23 cellular contexts compared by ENCODE assay signal in the genomic region with DNA sequence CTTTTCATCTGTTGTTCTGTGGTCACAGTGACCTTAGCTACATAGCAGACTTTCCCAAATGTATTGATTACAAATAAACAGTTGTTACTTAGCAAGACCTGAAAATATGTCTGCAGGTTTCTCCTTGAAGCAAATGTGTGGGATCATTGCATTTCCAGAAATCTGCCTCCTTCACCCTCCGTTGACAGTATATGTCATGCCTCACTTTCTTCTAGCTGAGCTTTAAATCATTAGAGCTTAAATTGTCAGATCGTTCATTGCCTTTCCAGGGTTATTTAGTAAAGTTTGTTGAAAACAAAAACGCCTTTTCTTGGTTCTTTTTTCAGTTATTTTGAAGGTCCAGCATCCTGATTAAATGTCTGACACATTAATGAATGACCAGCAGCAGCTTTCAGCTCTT. TPM values are rescaled to one million over a fixed set of nuclear protein-coding genes. Genes with fewer than 3 reads are reported as not detected.
DNase-seq lines count a peak whose midpoint lies in the region; ATAC-seq and TF ChIP-seq lines count a peak whose summit lies in the region.
"Had no signal": no experiment of that assay in that cellular context is flagged by ENCODE, and none has a peak within 500 bp of the region (broad histone marks: within the 10 kb centered on the region; RNA-seq: fewer than 3 reads in every experiment).

No MANE protein-coding gene starts in this region.

- H3K27me3 Mint-ChIP-seq in activated CD8-positive, alpha-beta memory T cell treated with anti-CD3 and anti-CD28 coated beads, Interleukin-2, amount 10 ng/mL, durations not matched to agents 7 days and 5 days = no peaks in the 10 kb centered on the region
- no peaks in the 10 kb centered on the region for H3K27me3 Mint-ChIP-seq in activated CD8-positive, alpha-beta T cell treated with anti-CD3 and anti-CD28 coated beads for 36 hours

- H3K4me3 Mint-ChIP-seq in activated CD8-positive, alpha-beta memory T cell treated with anti-CD3 and anti-CD28 coated beads, Interleukin-2, amount 10 ng/mL, durations not matched to agents 7 days and 5 days = no peak overlapping the region
- H3K4me3 Mint-ChIP-seq in activated CD8-positive, alpha-beta T cell treated with anti-CD3 and anti-CD28 coated beads for 36 hours = no peak overlapping the region
- H3K4me3 Mint-ChIP-seq: activated T-helper 1 cell treated with anti-CD3 and anti-CD28 coated beads, Interleukin-12 subunit alpha, Interleukin-12 subunit beta, Interleukin-2, Interleukin-4 antibody, amounts not matched to agents 30 ng/mL and 10 ng/mL and 1 ng/mL, durations not matched to agents 14 hours and 24 hours and 36 hours had no signal

- no peak overlapping the region for H3K4me3 ChIP-seq in HL-60 (replicated peaks; ENCODE audit: insufficient read depth, low read length)
- no peak overlapping the region for H3K4me3 ChIP-seq in neutrophil (ENCODE audit: low read depth in 1 of 2, low read length in 1 of 2)
- no peak overlapping the region for H3K4me3 ChIP-seq in brain microvascular endothelial cell (ENCODE audit: low read depth, low read length)
- H3K4me3 ChIP-seq: gastrocnemius medialis, GM12878, prostate gland, vagina had no signal

- H3K9me3 Mint-ChIP-seq in activated CD8-positive, alpha-beta memory T cell treated with anti-CD3 and anti-CD28 coated beads, Interleukin-2, amount 10 ng/mL, durations not matched to agents 7 days and 5 days (ENCODE audit: low read depth) = no peaks in the 10 kb centered on the region
- H3K9me3 Mint-ChIP-seq in activated CD8-positive, alpha-beta T cell treated with anti-CD3 and anti-CD28 coated beads for 36 hours = no peaks in the 10 kb centered on the region
- H3K9me3 Mint-ChIP-seq: activated T-helper 1 cell treated with anti-CD3 and anti-CD28 coated beads, Interleukin-12 subunit alpha, Interleukin-12 subunit beta, Interleukin-2, Interleukin-4 antibody, amounts not matched to agents 30 ng/mL and 10 ng/mL and 1 ng/mL, durations not matched to agents 14 hours and 24 hours and 36 hours had no signal

- peaks cover 28% of the 10 kb centered on the region for H3K4me1 Mint-ChIP-seq in activated CD8-positive, alpha-beta memory T cell treated with anti-CD3 and anti-CD28 coated beads, Interleukin-2, amount 10 ng/mL, durations not matched to agents 7 days and 5 days
- peaks cover 28% of the 10 kb centered on the region for H3K4me1 Mint-ChIP-seq in activated CD8-positive, alpha-beta T cell treated with anti-CD3 and anti-CD28 coated beads for 36 hours (ENCODE audit: low read depth)

- H3K36me3 Mint-ChIP-seq in activated CD8-positive, alpha-beta memory T cell treated with anti-CD3 and anti-CD28 coated beads, Interleukin-2, amount 10 ng/mL, durations not matched to agents 7 days and 5 days = peaks cover 33% of the 10 kb centered on the region
- peaks cover 55% of the 10 kb centered on the region for H3K36me3 Mint-ChIP-seq in activated CD8-positive, alpha-beta T cell treated with anti-CD3 and anti-CD28 coated beads for 36 hours (ENCODE audit: low read depth)

- CTCF ChIA-PET in activated CD8-positive, alpha-beta memory T cell treated with anti-CD3 and anti-CD28 coated beads, Interleukin-2, amount 10 ng/mL, durations not matched to agents 7 days and 5 days (lab: Charles Lee) = interaction anchor here (1.9 kb wide), 1 partner anchor 27 kb away, joined by 5 read pairs; no protein-coding TSS in a partner anchor
- CTCF ChIA-PET in activated CD8-positive, alpha-beta T cell treated with anti-CD3 and anti-CD28 coated beads for 36 hours (lab: Charles Lee) = interaction anchor here (0.7 to 4.9 kb wide), 2 partner anchors 27 to 33 kb away, joined by 5 to 25 read pairs; no protein-coding TSS in a partner anchor

- TF ChIP-seq CTCF in HL-60 (IDR thresholded peaks at IDR 0.05; ENCODE audit: insufficient read depth, low read length) (no peak), neutrophil (IDR thresholded peaks at IDR 0.05) (no peak), foreskin keratinocyte (conservative IDR thresholded peaks at IDR 0.05) (no peak), brain microvascular endothelial cell (IDR thresholded peaks at IDR 0.05; ENCODE audit: low read depth, low read length, missing control alignments) (no peak)
- no peak for TF ChIP-seq CTCF in activated CD8-positive, alpha-beta T cell treated with anti-CD3 and anti-CD28 coated beads for 36 hours (IDR thresholded peaks at IDR 0.05)

- H3K9me3 ChIP-seq in neutrophil = no peaks in the 10 kb centered on the region
- H3K9me3 ChIP-seq: gastrocnemius medialis, prostate gland, vagina had no signal

- H3K27ac ChIP-seq in HL-60 (replicated peaks) = peak overlapping the region; percentile 79
- peak overlapping the region; percentile 98 for H3K27ac ChIP-seq in neutrophil
- H3K27ac ChIP-seq in foreskin keratinocyte = no peak overlapping the region
- no peak overlapping the region for H3K27ac ChIP-seq in brain microvascular endothelial cell
- H3K27ac ChIP-seq: prostate gland, vagina had no signal

- no peak for DNase-seq in activated CD8-positive, alpha-beta memory T cell treated with anti-CD3 and anti-CD28 coated beads, Interleukin-2, amount 10 ng/mL, durations not matched to agents 7 days and 5 days
- DNase-seq in activated CD8-positive, alpha-beta memory T cell treated with anti-CD3 and anti-CD28 coated beads for 24 hours = no peak
- no peak for DNase-seq in HL-60 (ENCODE audit: low read depth in 1 of 2, low spot score in 1 of 2)
- no peak for DNase-seq in activated CD8-positive, alpha-beta T cell treated with anti-CD3 and anti-CD28 coated beads for 36 hours
- DNase-seq in foreskin keratinocyte = no peak
- no peak for DNase-seq in NCI-H2196 treated with DMSO at 0.1 percent for 48 hours (lab: John Stamatoyannopoulos, UW; ENCODE audit: unreplicated experiment)
- DNase-seq in brain microvascular endothelial cell = no peak
- DNase-seq: activated CD4-positive, CD25-positive, alpha-beta regulatory T cell treated with anti-CD3 and anti-CD28 coated beads, Interleukin-2, amount 50 U/mL, for 72 hours; cortex of kidney; gastrocnemius medialis; NCI-H1105; NCI-H2107; NCI-H774; Right ventricle myocardium superior; T-helper 2 cell had no signal

- no peaks in the 10 kb centered on the region for H3K36me3 ChIP-seq in neutrophil
- peaks cover 45% of the 10 kb centered on the region for H3K36me3 ChIP-seq in brain microvascular endothelial cell (replicated peaks)

- POLR2A ChIA-PET in activated CD8-positive, alpha-beta T cell treated with anti-CD3 and anti-CD28 coated beads for 36 hours (lab: Charles Lee) = interaction anchor here (0.9 to 1.4 kb wide), 3 partner anchors 26 to 52 kb away, joined by 3 to 4 read pairs (median 4); no protein-coding TSS in a partner anchor

- no peak for ATAC-seq in activated CD8-positive, alpha-beta memory T cell treated with anti-CD3 and anti-CD28 coated beads, Interleukin-2, amount 10 ng/mL, durations not matched to agents 7 days and 5 days
- ATAC-seq in activated CD8-positive, alpha-beta T cell treated with anti-CD3 and anti-CD28 coated beads for 36 hours = no peak
- ATAC-seq in foreskin keratinocyte = no peak
- ATAC-seq: gastrocnemius medialis, GM12878 had no signal

- intact Hi-C loops in activated CD8-positive, alpha-beta T cell treated with anti-CD3 and anti-CD28 coated beads for 36 hours (cut with micrococcal nuclease) = no loop called here

- in situ Hi-C loops in brain microvascular endothelial cell (cut with HindIII; ENCODE audit: low pct_ligation_motif_present, low sequenced_read_pairs) = no loop called here

- H3K27me3 ChIP-seq in HL-60 (ENCODE audit: insufficient read depth, poor library complexity, severe bottlenecking) = no peaks in the 10 kb centered on the region
- H3K27me3 ChIP-seq in neutrophil = no peaks in the 10 kb centered on the region
- no peaks in the 10 kb centered on the region for H3K27me3 ChIP-seq in foreskin keratinocyte
- no peaks in the 10 kb centered on the region for H3K27me3 ChIP-seq in brain microvascular endothelial cell (replicated peaks)
- H3K27me3 ChIP-seq: gastrocnemius medialis, vagina had no signal

- H3K27ac Mint-ChIP-seq in activated CD8-positive, alpha-beta memory T cell treated with anti-CD3 and anti-CD28 coated beads, Interleukin-2, amount 10 ng/mL, durations not matched to agents 7 days and 5 days = peak overlapping the region; percentile 19
- peak overlapping the region; percentile 62 for H3K27ac Mint-ChIP-seq in activated CD8-positive, alpha-beta T cell treated with anti-CD3 and anti-CD28 coated beads for 36 hours

- H3K4me1 ChIP-seq in neutrophil (ENCODE audit: control insufficient read depth in 1 of 2, insufficient read depth in 1 of 2, low read depth in 1 of 2, low read length in 1 of 2) (peaks cover 62 to 75% of the 10 kb centered on the region in 2 experiments), foreskin keratinocyte (peaks cover 6% of the 10 kb centered on the region)
- H3K4me1 ChIP-seq: prostate gland had no signal

RNA-seq across cellular contexts. Expression of gene MAML1, which starts 2.3 kb away (rescaled TPM):
- 10 to 100 TPM; 34.7 to 34.9 TPM for total RNA-seq in activated CD8-positive, alpha-beta memory T cell treated with anti-CD3 and anti-CD28 coated beads, Interleukin-2, amount 10 ng/mL, durations not matched to agents 7 days and 5 days
- 10 to 100 TPM; 26.1 to 26.6 TPM for total RNA-seq in activated CD8-positive, alpha-beta T cell treated with anti-CD3 and anti-CD28 coated beads for 36 hours
- total RNA-seq in foreskin keratinocyte = 16.0 and 16.2 TPM in 2 replicates
- polyA plus RNA-seq in foreskin keratinocyte = 5.6 and 7.3 TPM in 2 replicates

RNA-seq across cellular contexts. Expression of gene CANX, which starts 31.6 kb away (rescaled TPM):
- total RNA-seq in activated CD8-positive, alpha-beta memory T cell treated with anti-CD3 and anti-CD28 coated beads, Interleukin-2, amount 10 ng/mL, durations not matched to agents 7 days and 5 days = 100 to 1,000 TPM; 273 to 457 TPM
- total RNA-seq in activated CD8-positive, alpha-beta T cell treated with anti-CD3 and anti-CD28 coated beads for 36 hours = 100 to 1,000 TPM; 431 to 444 TPM
- total RNA-seq in foreskin keratinocyte = 419 and 450 TPM in 2 replicates
- 119 and 139 TPM in 2 replicates for polyA plus RNA-seq in foreskin keratinocyte

RNA-seq across cellular contexts. Expression of gene CBY3, which starts 49.5 kb away (rescaled TPM):
- under 1 TPM in 1 of 2 experiments, not detected in 1; 0.59 TPM for total RNA-seq in activated CD8-positive, alpha-beta memory T cell treated with anti-CD3 and anti-CD28 coated beads, Interleukin-2, amount 10 ng/mL, durations not matched to agents 7 days and 5 days
- total RNA-seq in activated CD8-positive, alpha-beta T cell treated with anti-CD3 and anti-CD28 coated beads for 36 hours = 1 to 10 TPM in 1 of 2 experiments, under 1 TPM in 1; 0.47 to 1.2 TPM
- not detected in 2 replicates for total RNA-seq in foreskin keratinocyte
- not detected in 2 replicates for polyA plus RNA-seq in foreskin keratinocyte
- total RNA-seq: gastrocnemius medialis, liver, myocyte, Right ventricle myocardium superior, vagina had no signal
- polyA plus RNA-seq: AG04450, liver had no signal

Comparison
In these comparisons a context has a peak if more than half of its experiments do, and no peak if none do; other contexts are left out.
1. H3K27ac ChIP-seq: peak in HL-60 (single experiment) and neutrophil (single experiment); none in foreskin keratinocyte (single experiment) and brain microvascular endothelial cell (single experiment).